In genomic region chr1:150572918-150573647, GRCh38 we compare ENCODE assay signal across 10 cellular contexts. TPM values are rescaled to one million over a fixed set of nuclear protein-coding genes. Genes with fewer than 3 reads are reported as not detected.
DNase-seq lines count a peak whose midpoint lies in the region; FAIRE-seq and TF ChIP-seq lines count a peak whose summit lies in the region.
"Had no signal": no experiment of that assay in that cellular context is flagged by ENCODE, and none has a peak within 500 bp of the region (broad histone marks: within the 10 kb centered on the region; RNA-seq: fewer than 3 reads in every experiment).

No MANE protein-coding gene starts in this region.

- peak; percentile 83 for TF ChIP-seq POLR2A in GM12891 (IDR thresholded peaks at IDR 0.05; ENCODE audit: low read depth, low read length)
- 0 out of 2 replicates have a peak, but pooled peaks have one; percentile 18 for TF ChIP-seq POLR2A in Raji (IDR thresholded peaks at IDR 0.05; ENCODE audit: insufficient read depth, low read depth, low read length)
- no peak for TF ChIP-seq POLR2A in esophagus muscularis mucosa (IDR thresholded peaks at IDR 0.05; ENCODE audit: low read depth)

- H3K27ac ChIP-seq in esophagus muscularis mucosa (replicated peaks in 1 of 4) (peak overlapping the region; percentile 93 to 100 (median 98)), skeletal muscle tissue (ENCODE audit: low read depth, low read length) (peak overlapping the region; percentile 100)

- FAIRE-seq in GM12891 (lab: Jason Lieb, UNC) = peak; percentile 55

- H3K36me3 ChIP-seq in esophagus muscularis mucosa (peaks cover 44 to 89% (median 68%) of the 10 kb centered on the region in 4 donors), skeletal muscle tissue (ENCODE audit: control insufficient read depth in 3 of 3, insufficient read depth in 3 of 3, low read length in 3 of 3) (peaks cover 9 to 52% (median 41%) of the 10 kb centered on the region in 3 donors)

- no peak for TF ChIP-seq CTCF in esophagus muscularis mucosa (IDR thresholded peaks at IDR 0.05)

- TF ChIP-seq EP300 in esophagus muscularis mucosa (IDR thresholded peaks at IDR 0.05) = no peak

- no peaks in the 10 kb centered on the region for H3K9me3 ChIP-seq in esophagus muscularis mucosa
- H3K9me3 ChIP-seq in skeletal muscle tissue (ENCODE audit: control insufficient read depth in 3 of 3, low read length in 3 of 3) = no peaks in the 10 kb centered on the region

- H3K9ac ChIP-seq in skeletal muscle tissue (ENCODE audit: low read depth in 1 of 3, low read length in 3 of 3) = peak overlapping the region; percentile 48 to 52 (median 50)

- intact Hi-C loops in esophagus muscularis mucosa (cut with DNase I) = no loop called here

- H3K4me3 ChIP-seq in esophagus muscularis mucosa (peak overlapping the region; percentile 64 to 100 (median 88)), skeletal muscle tissue (ENCODE audit: low read length in 3 of 3) (peak overlapping the region; percentile 3 to 13 (median 4))

- H3K27me3 ChIP-seq in esophagus muscularis mucosa (no peaks in the 10 kb centered on the region), skeletal muscle tissue (ENCODE audit: control insufficient read depth in 3 of 3, insufficient read depth in 3 of 3, low read length in 3 of 3) (no peaks in the 10 kb centered on the region)

- peaks cover 66 to 80% (median 78%) of the 10 kb centered on the region in 4 donors for H3K4me1 ChIP-seq in esophagus muscularis mucosa
- peaks cover 45 to 65% (median 53%) of the 10 kb centered on the region in 3 donors for H3K4me1 ChIP-seq in skeletal muscle tissue (ENCODE audit: control insufficient read depth in 3 of 3, insufficient read depth in 3 of 3, low read length in 3 of 3)

- DNase-seq in GM12891 (ENCODE audit: insufficient read length, low spot score) (no peak), esophagus muscularis mucosa (ENCODE audit: extremely low spot score) (no peak), HuH-7.5 (ENCODE audit: low spot score) (no peak), A172 (ENCODE audit: low spot score) (no peak), NCI-H2081 treated with DMSO at 0.1 percent for 48 hours (lab: John Stamatoyannopoulos, UW) (no peak), NCI-H1417 treated with DMSO at 0.1 percent for 48 hours (lab: John Stamatoyannopoulos, UW) (no peak)

- WGBS in esophagus muscularis mucosa = 47% methylated on average over 4 of the region's 4 CpGs

TF ChIP-seq in GM12891, 5 proteins besides CTCF, POLR2A, EP300 and RAD21:
- peak; percentile 85 for TF ChIP-seq POLR2AphosphoS5 (IDR thresholded peaks at IDR 0.05; ENCODE audit: low read depth, low read length)
- no peak for TF ChIP-seq PAX5 (IDR thresholded peaks at IDR 0.05; ENCODE audit: insufficient read depth, low read length, severe bottlenecking)
- TF ChIP-seq TAF1 (IDR thresholded peaks at IDR 0.05; ENCODE audit: low read depth, low read length) = no peak
- peak; percentile 87 for TF ChIP-seq SPI1 (IDR thresholded peaks at IDR 0.05; ENCODE audit: low read depth, low read length)
TF ChIP-seq in GM12891: peak in this region for 2.

RNA-seq across cellular contexts. Expression of gene MCL1, which starts 6.3 kb away (rescaled TPM):
- 123 TPM for polyA plus RNA-seq in GM12891 (2012; ENCODE audit: low read depth, missing spikeins)
- total RNA-seq in esophagus muscularis mucosa (100 to 1,000 TPM; 192 to 460 (median 255) TPM), skeletal muscle tissue (157 TPM)
- total RNA-seq in A172 (2014; rRNA removed; shearing (Covaris generic)) = 224 and 246 TPM in 2 replicates

RNA-seq across cellular contexts. Expression of gene ADAMTSL4, which starts 23.9 kb away (rescaled TPM):
- polyA plus RNA-seq in GM12891 (2012; ENCODE audit: low read depth, missing spikeins) = 0.06 TPM
- total RNA-seq in esophagus muscularis mucosa (10 to 100 TPM; 33.6 to 86.1 (median 48.2) TPM), skeletal muscle tissue (12.0 TPM)
- 0.38 and 2.3 TPM in 2 replicates for total RNA-seq in A172 (2014; rRNA removed; shearing (Covaris generic))

RNA-seq across cellular contexts. Expression of gene ENSA, which starts 56.3 kb away (rescaled TPM):
- polyA plus RNA-seq in GM12891 (2012; ENCODE audit: low read depth, missing spikeins) = 196 TPM
- total RNA-seq in esophagus muscularis mucosa (100 to 1,000 TPM; 110 to 212 (median 141) TPM), skeletal muscle tissue (63.7 TPM)
- total RNA-seq in A172 (2014; rRNA removed; shearing (Covaris generic)) = 278 and 287 TPM in 2 replicates

RNA-seq across cellular contexts. Expression of gene FALEC, which starts 57.5 kb away (rescaled TPM):
- polyA plus RNA-seq in GM12891 (2012; ENCODE audit: low read depth, missing spikeins) = not detected
- total RNA-seq in esophagus muscularis mucosa (not detected), skeletal muscle tissue (not detected)
- 0.55 TPM in 1 of 2 replicates, not detected in the other for total RNA-seq in A172 (2014; rRNA removed; shearing (Covaris generic))
- total RNA-seq: SK-MEL-5, temporal lobe had no signal
